In the genomic region with DNA sequence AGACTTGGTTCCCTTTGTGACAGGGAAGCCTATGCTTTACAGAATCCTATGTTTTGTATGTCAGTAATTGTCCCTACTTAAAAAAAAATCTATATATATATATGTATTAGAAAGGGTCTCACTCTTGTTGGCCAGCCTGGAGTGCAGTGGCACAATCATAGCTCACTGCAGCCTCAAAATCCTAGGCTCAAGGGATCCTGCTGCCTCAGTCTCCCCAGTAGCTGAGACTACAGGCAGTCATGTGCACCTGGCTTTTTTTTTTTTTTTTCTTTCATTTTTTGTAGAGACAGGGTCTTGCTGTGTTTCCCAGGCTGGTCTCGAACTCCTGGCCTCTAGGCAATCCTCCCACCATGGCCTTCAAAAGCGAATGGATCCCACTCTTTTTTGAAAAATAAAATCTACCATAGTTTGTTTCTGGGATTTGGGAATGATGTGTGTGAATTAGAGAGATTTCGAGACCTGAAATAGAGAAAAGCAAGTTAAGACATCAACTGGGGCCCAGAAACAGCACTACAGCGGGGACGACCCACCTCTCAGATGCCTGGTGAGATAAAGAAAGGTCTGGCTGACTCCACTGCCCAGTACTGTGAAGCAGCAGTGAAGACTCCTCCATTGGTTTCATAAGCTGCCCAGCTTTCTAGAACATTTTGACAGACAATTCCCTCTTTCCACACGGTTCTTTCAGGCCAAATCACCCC, we compare ENCODE assay signal across 8 cellular contexts. TPM values are rescaled to one million over a fixed set of nuclear protein-coding genes. Genes with fewer than 3 reads are reported as not detected.
DNase-seq lines count a peak whose midpoint lies in the region; ATAC-seq and TF ChIP-seq lines count a peak whose summit lies in the region.

No MANE protein-coding gene starts in this region.

- peaks cover 51% of the 10 kb centered on the region for H3K4me1 Mint-ChIP-seq in activated naive CD8-positive, alpha-beta T cell treated with anti-CD3 and anti-CD28 coated beads, Interleukin-2, amount 10 ng/mL, durations not matched to agents 7 days and 5 days

- peak overlapping the region; percentile 94 to 96 for H3K27ac ChIP-seq in testis

- POLR2A ChIA-PET in activated naive CD8-positive, alpha-beta T cell treated with anti-CD3 and anti-CD28 coated beads, Interleukin-2, amount 10 ng/mL, durations not matched to agents 7 days and 5 days (lab: Charles Lee), result interaction anchor here (0.9 to 19.6 kb wide), 21 partner anchors 7 to 337 kb away, joined by 3 to 2884 read pairs (median 5); partner anchors contain the start of genes CDCA5, DPF2, FRMD8 and MALAT1

- peaks cover 2% of the 10 kb centered on the region for H3K27me3 Mint-ChIP-seq in activated naive CD8-positive, alpha-beta T cell treated with anti-CD3 and anti-CD28 coated beads, Interleukin-2, amount 10 ng/mL, durations not matched to agents 7 days and 5 days

- peak overlapping the region; percentile 86 to 93 for H3K4me3 ChIP-seq in testis

- no peaks in the 10 kb centered on the region for H3K27me3 ChIP-seq in testis

- WGBS in testis, 2 donors, result 33 to 34% methylated on average over 6 of the region's 6 CpGs

- peaks cover 60% of the 10 kb centered on the region for H3K4me1 ChIP-seq in testis

- TF ChIP-seq CTCF in testis (IDR thresholded peaks at IDR 0.05), result no peak

- H3K4me3 Mint-ChIP-seq in activated naive CD8-positive, alpha-beta T cell treated with anti-CD3 and anti-CD28 coated beads, Interleukin-2, amount 10 ng/mL, durations not matched to agents 7 days and 5 days, result peak overlapping the region; percentile 100

- intact Hi-C loops in testis (cut with DNase I; ENCODE audit: low total_unique reads), result loop anchor here (5.0 kb wide), 1 partner anchor 77 kb away; the partner anchor contains the start of gene MALAT1

- no peak for ATAC-seq in activated naive CD8-positive, alpha-beta T cell treated with anti-CD3 and anti-CD28 coated beads, Interleukin-2, amount 10 ng/mL, durations not matched to agents 7 days and 5 days (ENCODE audit: low read depth)
- no peak for ATAC-seq in left lobe of liver

- no peaks in the 10 kb centered on the region for H3K9me3 ChIP-seq in testis

- H3K27ac Mint-ChIP-seq in activated naive CD8-positive, alpha-beta T cell treated with anti-CD3 and anti-CD28 coated beads, Interleukin-2, amount 10 ng/mL, durations not matched to agents 7 days and 5 days, result peak overlapping the region; percentile 100

- peak; percentile 18 for DNase-seq in activated CD4-positive, alpha-beta T cell treated with anti-CD3 and anti-CD28 coated beads for 48 hours
- DNase-seq in activated CD4-positive, alpha-beta T cell treated with anti-CD3 and anti-CD28 coated beads, Interleukin-2, amount 50 U/mL, for 4 hours, result no peak
- peak; percentile 36 for DNase-seq in activated naive CD8-positive, alpha-beta T cell treated with anti-CD3 and anti-CD28 coated beads, Interleukin-2, amount 10 ng/mL, durations not matched to agents 7 days and 5 days
- DNase-seq in left lobe of liver (ENCODE audit: low spot score) (peak; percentile 45), testis (peak; percentile 11), DMS153 treated with DMSO at 0.1 percent for 48 hours (lab: John Stamatoyannopoulos, UW; ENCODE audit: unreplicated experiment) (no peak), NCI-H1417 treated with DMSO at 0.1 percent for 48 hours (lab: John Stamatoyannopoulos, UW) (no peak)
- no peak for DNase-seq in central memory CD4-positive, alpha-beta T cell

- no peaks in the 10 kb centered on the region for H3K36me3 ChIP-seq in testis (ENCODE audit: low read depth, missing control alignments)

- peaks cover 29% of the 10 kb centered on the region for H3K36me3 Mint-ChIP-seq in activated naive CD8-positive, alpha-beta T cell treated with anti-CD3 and anti-CD28 coated beads, Interleukin-2, amount 10 ng/mL, durations not matched to agents 7 days and 5 days

- no peak for TF ChIP-seq POLR2A in testis (IDR thresholded peaks at IDR 0.05)

- no peaks in the 10 kb centered on the region for H3K9me3 Mint-ChIP-seq in activated naive CD8-positive, alpha-beta T cell treated with anti-CD3 and anti-CD28 coated beads, Interleukin-2, amount 10 ng/mL, durations not matched to agents 7 days and 5 days

RNA-seq across cellular contexts. Expression of gene NEAT1, which starts 1.9 kb away (rescaled TPM):
- 100 to 1,000 TPM; 402 to 407 TPM for total RNA-seq in activated naive CD8-positive, alpha-beta T cell treated with anti-CD3 and anti-CD28 coated beads, Interleukin-2, amount 10 ng/mL, durations not matched to agents 7 days and 5 days
- total RNA-seq in left lobe of liver (766 TPM), testis (100 to 1,000 TPM; 230 to 243 TPM)
- 189 TPM for polyA plus RNA-seq in testis (ENCODE audit: insufficient read depth, low read depth, low replicate concordance)

RNA-seq across cellular contexts. Expression of gene FRMD8, which starts 34.2 kb away (rescaled TPM):
- total RNA-seq in activated naive CD8-positive, alpha-beta T cell treated with anti-CD3 and anti-CD28 coated beads, Interleukin-2, amount 10 ng/mL, durations not matched to agents 7 days and 5 days, result 10 to 100 TPM; 51.5 to 55.4 TPM
- 9.3 TPM for total RNA-seq in left lobe of liver
- 100 to 1,000 TPM in 1 of 2 donors, 10 to 100 TPM in 1; 92.5 to 118 TPM for total RNA-seq in testis
- 31.4 TPM for polyA plus RNA-seq in testis (ENCODE audit: insufficient read depth, low read depth, low replicate concordance)

RNA-seq across cellular contexts. Expression of gene SLC25A45, which starts 38.2 kb away (rescaled TPM):
- total RNA-seq in activated naive CD8-positive, alpha-beta T cell treated with anti-CD3 and anti-CD28 coated beads, Interleukin-2, amount 10 ng/mL, durations not matched to agents 7 days and 5 days, result 10 to 100 TPM; 25.5 to 29.6 TPM
- total RNA-seq in left lobe of liver (14.5 TPM), testis (10 to 100 TPM; 10.1 to 10.6 TPM)
- 8.0 TPM for polyA plus RNA-seq in testis (ENCODE audit: insufficient read depth, low read depth, low replicate concordance)

Comparison
In these comparisons a context has a peak if more than half of its experiments do, and no peak if none do; other contexts are left out.
1. DNase-seq: peak in activated CD4-positive, alpha-beta T cell treated with anti-CD3 and anti-CD28 coated beads for 48 hours (single experiment), activated naive CD8-positive, alpha-beta T cell treated with anti-CD3 and anti-CD28 coated beads, Interleukin-2, amount 10 ng/mL, durations not matched to agents 7 days and 5 days (single experiment), left lobe of liver (single experiment) and testis (single experiment); none in activated CD4-positive, alpha-beta T cell treated with anti-CD3 and anti-CD28 coated beads, Interleukin-2, amount 50 U/mL, for 4 hours (0 of 2), central memory CD4-positive, alpha-beta T cell (single experiment), DMS153 treated with DMSO at 0.1 percent for 48 hours (single experiment) and NCI-H1417 treated with DMSO at 0.1 percent for 48 hours (single experiment).